Comparison of ENCODE assay signal across 17 cellular contexts in the genomic region with DNA sequence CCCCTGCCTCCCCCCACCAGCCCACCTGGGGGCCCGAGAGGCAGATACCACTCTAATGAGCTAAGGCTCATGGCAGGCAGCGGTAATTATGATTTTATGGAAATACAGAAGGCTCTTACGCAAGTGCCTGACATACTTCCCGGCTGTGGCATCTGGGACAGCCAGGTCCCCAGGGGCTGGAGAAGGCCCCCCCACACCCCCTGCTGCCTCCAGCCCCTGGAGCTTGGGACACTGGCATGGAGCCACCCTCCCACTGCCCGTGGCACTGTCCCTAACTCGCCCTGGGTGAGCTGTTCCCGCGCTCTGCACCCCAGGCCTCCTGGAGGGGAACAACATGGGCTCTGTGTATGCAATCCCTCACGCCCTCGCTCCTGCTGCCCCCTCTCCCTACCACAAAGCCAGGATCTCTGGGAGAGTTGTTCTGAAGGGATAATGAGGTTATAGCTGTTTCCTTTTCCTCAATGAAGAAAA. TPM values are rescaled to one million over a fixed set of nuclear protein-coding genes. Genes with fewer than 3 reads are reported as not detected.
DNase-seq lines count a peak whose midpoint lies in the region; ATAC-seq, FAIRE-seq and TF ChIP-seq lines count a peak whose summit lies in the region.
"Had no signal": no experiment of that assay in that cellular context is flagged by ENCODE, and none has a peak within 500 bp of the region (broad histone marks: within the 10 kb centered on the region; RNA-seq: fewer than 3 reads in every experiment).

No MANE protein-coding gene starts in this region.

- no peak overlapping the region; a peak in 1 of 20 replicates for H3K4me3 ChIP-seq in BLaER1 treated with 17β-estradiol and CSF1 and Interleukin-3, amounts not matched to agents 10 nM and 100 nM
- H3K4me3 ChIP-seq in Loucy (ENCODE audit: low read length, poor library complexity, severe bottlenecking) (no peak overlapping the region), coronary artery (peak overlapping the region; percentile 57), osteoblast (ENCODE audit: insufficient read depth, low read length) (no peak overlapping the region), mesendoderm (ENCODE audit: low read length) (no peak overlapping the region)

- no peak overlapping the region for H2BK5ac ChIP-seq in mesendoderm (ENCODE audit: low read length)

- no peaks in the 10 kb centered on the region for H3K9me3 Mint-ChIP-seq in activated CD4-positive, alpha-beta T cell treated with anti-CD3 and anti-CD28 coated beads for 36 hours (ENCODE audit: low read depth)
- H3K9me3 Mint-ChIP-seq: stimulated activated naive CD8-positive, alpha-beta T cell treated with anti-CD3 and anti-CD28 coated beads, Interleukin-15, amount 100 ng/mL, for 72 hours had no signal

- no peaks in the 10 kb centered on the region for H3K36me3 ChIP-seq in BLaER1 treated with 17β-estradiol and CSF1 and Interleukin-3, amounts not matched to agents 10 nM and 100 nM
- no peaks in the 10 kb centered on the region for H3K36me3 ChIP-seq in Loucy (ENCODE audit: insufficient read depth, low read length)
- H3K36me3 ChIP-seq in osteoblast (ENCODE audit: insufficient read depth, low read length), result no peaks in the 10 kb centered on the region
- no peaks in the 10 kb centered on the region for H3K36me3 ChIP-seq in mesendoderm (ENCODE audit: control insufficient read depth, insufficient read depth, low read length)
- H3K36me3 ChIP-seq: esophagus muscularis mucosa, heart right ventricle had no signal

- H4K8ac ChIP-seq in mesendoderm (ENCODE audit: low read depth, low read length), result no peak overlapping the region

- no peaks in the 10 kb centered on the region for H3K79me1 ChIP-seq in mesendoderm (ENCODE audit: low read length)

- no peaks in the 10 kb centered on the region for H3K36me3 Mint-ChIP-seq in activated CD4-positive, alpha-beta T cell treated with anti-CD3 and anti-CD28 coated beads for 36 hours (ENCODE audit: low read depth)

- H3K27me3 Mint-ChIP-seq in activated CD4-positive, alpha-beta T cell treated with anti-CD3 and anti-CD28 coated beads for 36 hours, result peaks cover 21% of the 10 kb centered on the region

- ATAC-seq in GM21515 (IDR thresholded peaks at IDR 0.05; ENCODE audit: unreplicated experiment), result no peak
- ATAC-seq in activated CD4-positive, alpha-beta T cell treated with anti-CD3 and anti-CD28 coated beads for 36 hours, result no peak

- H4K5ac ChIP-seq in mesendoderm (ENCODE audit: low read length), result no peak overlapping the region

- no peaks in the 10 kb centered on the region for H3F3A ChIP-seq in Loucy (ENCODE audit: low read depth)

- no CpG with 5 or more reads among the region's 10 CpGs for WGBS in mesendoderm (ENCODE audit: extremely low coverage, insufficient coverage, low lambda C conversion rate)

- H3K79me2 ChIP-seq in Loucy (ENCODE audit: insufficient read depth, low read length), result no peaks in the 10 kb centered on the region
- no peaks in the 10 kb centered on the region for H3K79me2 ChIP-seq in osteoblast (ENCODE audit: insufficient read depth, low read length)
- H3K79me2 ChIP-seq in mesendoderm (ENCODE audit: control insufficient read depth, insufficient read depth, low read length), result no peaks in the 10 kb centered on the region

- H3K27ac ChIP-seq in BLaER1 treated with 17β-estradiol and CSF1 and Interleukin-3, amounts not matched to agents 10 nM and 100 nM, result peak overlapping the region in 4 of 11 experiments; percentile 0 to 46 (median 26); a peak in 5 of 22 replicates
- peak overlapping the region; percentile 3 to 16 for H3K27ac ChIP-seq in coronary artery
- peak overlapping the region; percentile 28 for H3K27ac ChIP-seq in osteoblast (ENCODE audit: low read depth, low read length)
- no peak overlapping the region for H3K27ac ChIP-seq in mesendoderm (ENCODE audit: low read depth, low read length)
- H3K27ac ChIP-seq: esophagus muscularis mucosa, heart right ventricle had no signal

- no peaks in the 10 kb centered on the region for H3K9me3 ChIP-seq in BLaER1 treated with 17β-estradiol and CSF1 and Interleukin-3, amounts not matched to agents 10 nM and 100 nM (replicated peaks in 1 of 11)
- H3K9me3 ChIP-seq in Loucy (ENCODE audit: insufficient read depth, low read depth, low read length) (no peaks in the 10 kb centered on the region), osteoblast (ENCODE audit: low read depth, low read length) (no peaks in the 10 kb centered on the region)
- H3K9me3 ChIP-seq: esophagus muscularis mucosa, heart right ventricle had no signal

- peaks cover 0 to 4% (median 0%) of the 10 kb centered on the region in 11 experiments; a peak in 2 of 22 replicates for H4K20me1 ChIP-seq in BLaER1 treated with 17β-estradiol and CSF1 and Interleukin-3, amounts not matched to agents 10 nM and 100 nM
- H4K20me1 ChIP-seq in Loucy (ENCODE audit: insufficient read depth, low read length, poor library complexity, severe bottlenecking), result no peaks in the 10 kb centered on the region
- H4K20me1 ChIP-seq in osteoblast (ENCODE audit: insufficient read depth, low read length), result no peaks in the 10 kb centered on the region

- peaks cover 27 to 60% (median 57%) of the 10 kb centered on the region in 10 experiments for H3K4me1 ChIP-seq in BLaER1 treated with 17β-estradiol and CSF1 and Interleukin-3, amounts not matched to agents 10 nM and 100 nM
- H3K4me1 ChIP-seq in Loucy (ENCODE audit: insufficient read depth, low read length, poor library complexity, severe bottlenecking) (peaks cover 12% of the 10 kb centered on the region), osteoblast (ENCODE audit: insufficient read depth, low read length) (peaks cover 28% of the 10 kb centered on the region), mesendoderm (ENCODE audit: control insufficient read depth, low read depth, low read length) (peaks cover 4% of the 10 kb centered on the region)

- H2BK120ac ChIP-seq in mesendoderm (ENCODE audit: low read depth, low read length), result no peak overlapping the region

- H3K9me2 ChIP-seq in Loucy (replicated peaks; ENCODE audit: low read depth, low read length), result no peaks in the 10 kb centered on the region

- intact Hi-C loops in activated CD4-positive, alpha-beta T cell treated with anti-CD3 and anti-CD28 coated beads for 36 hours (cut with DNase I, micrococcal nuclease), result loop anchor here in 1 of 2 experiments (10.0 kb wide), 1 partner anchor 404 kb away; a partner anchor contains a TSS

- H2AFZ ChIP-seq in Loucy (ENCODE audit: low read length) (no peak overlapping the region), osteoblast (ENCODE audit: low read length) (peak overlapping the region; percentile 74)

- FAIRE-seq in D721Med (lab: Jason Lieb, UNC), result no peak

- H3K56ac ChIP-seq in mesendoderm (ENCODE audit: low read length), result no peak overlapping the region

- CTCF ChIA-PET in activated CD4-positive, alpha-beta T cell treated with anti-CD3 and anti-CD28 coated beads for 36 hours (lab: Charles Lee), result interaction anchor here (0.6 to 10.6 kb wide), 15 partner anchors 8 to 248 kb away, joined by 3 to 170 read pairs (median 5); a partner anchor contains a TSS

- DNase-seq in coronary artery (ENCODE audit: low spot score), result no peak
- DNase-seq in osteoblast (ENCODE audit: insufficient read length, low spot score, missing footprints), result peak; percentile 78
- DNase-seq in mesendoderm, result no peak
- no peak for DNase-seq in activated CD4-positive, alpha-beta T cell treated with anti-CD3 and anti-CD28 coated beads for 36 hours
- DNase-seq in D721Med (ENCODE audit: insufficient read length, low spot score), result no peak
- DNase-seq: activated naive CD4-positive, alpha-beta T cell; dermis blood vessel endothelial cell; heart right ventricle; NCI-H774; RPMI8226; stimulated activated naive CD8-positive, alpha-beta T cell treated with anti-CD3 and anti-CD28 coated beads, Interleukin-15, amount 100 ng/mL, for 72 hours; T-helper 1 cell had no signal

- TF ChIP-seq CTCF in Loucy (conservative IDR thresholded peaks at IDR 0.05; ENCODE audit: low read length) (no peak), coronary artery (IDR thresholded peaks at IDR 0.05) (no peak), osteoblast (IDR thresholded peaks at IDR 0.05; ENCODE audit: extremely low read depth, low read depth, low read length) (no peak), D721Med (IDR thresholded peaks at IDR 0.05; ENCODE audit: insufficient read depth, missing control alignments) (no peak)

- no peak overlapping the region for H3K27ac Mint-ChIP-seq in activated CD4-positive, alpha-beta T cell treated with anti-CD3 and anti-CD28 coated beads for 36 hours

- H2AK5ac ChIP-seq in mesendoderm (ENCODE audit: low read length), result no peak overlapping the region

- no peak overlapping the region for H3K23ac ChIP-seq in mesendoderm (ENCODE audit: low read length)

- H3K18ac ChIP-seq in mesendoderm (ENCODE audit: low read length), result no peak overlapping the region

- POLR2A ChIA-PET in activated CD4-positive, alpha-beta T cell treated with anti-CD3 and anti-CD28 coated beads for 36 hours (lab: Charles Lee), result no interaction called here

- H3K27me3 ChIP-seq in BLaER1 treated with 17β-estradiol and CSF1 and Interleukin-3, amounts not matched to agents 10 nM and 100 nM, result peaks cover 13 to 22% (median 19%) of the 10 kb centered on the region in 11 experiments
- H3K27me3 ChIP-seq in Loucy (ENCODE audit: insufficient read depth, low read length, poor library complexity, severe bottlenecking) (no peaks in the 10 kb centered on the region), osteoblast (ENCODE audit: insufficient read depth, low read length) (peaks cover 3% of the 10 kb centered on the region), mesendoderm (ENCODE audit: insufficient read depth, low read length, poor library complexity) (peaks cover 1% of the 10 kb centered on the region)

- peak overlapping the region; percentile 78 to 92 (median 88) for H3K4me2 ChIP-seq in BLaER1 treated with 17β-estradiol and CSF1 and Interleukin-3, amounts not matched to agents 10 nM and 100 nM
- peak overlapping the region; percentile 74 for H3K4me2 ChIP-seq in Loucy (ENCODE audit: low read depth, low read length, poor library complexity, severe bottlenecking)
- H3K4me2 ChIP-seq in osteoblast (ENCODE audit: insufficient read depth, low read length), result peak overlapping the region; percentile 79
- H3K4me2 ChIP-seq in mesendoderm (ENCODE audit: low read length), result no peak overlapping the region

- H3K4ac ChIP-seq in mesendoderm (ENCODE audit: low read depth, low read length), result no peak overlapping the region

- peak overlapping the region in 7 of 11 experiments; percentile 4 to 65 (median 40); a peak in 11 of 22 replicates for H3K9ac ChIP-seq in BLaER1 treated with 17β-estradiol and CSF1 and Interleukin-3, amounts not matched to agents 10 nM and 100 nM
- H3K9ac ChIP-seq in Loucy (ENCODE audit: low read depth, low read length, poor library complexity, severe bottlenecking) (no peak overlapping the region), mesendoderm (ENCODE audit: low read length) (no peak overlapping the region)

- peaks cover 19% of the 10 kb centered on the region for H3K4me1 Mint-ChIP-seq in activated CD4-positive, alpha-beta T cell treated with anti-CD3 and anti-CD28 coated beads for 36 hours

- H3K4me3 Mint-ChIP-seq in activated CD4-positive, alpha-beta T cell treated with anti-CD3 and anti-CD28 coated beads for 36 hours, result no peak overlapping the region

- H2BK15ac ChIP-seq in mesendoderm (replicated peaks; ENCODE audit: low read depth), result no peak overlapping the region

RNA-seq across cellular contexts. Expression of a gene that starts 5.4 kb away (rescaled TPM):
- total RNA-seq in osteoblast, result under 0.01 TPM in 1 of 2 replicates, not detected in the other
- 0.70 TPM for polyA plus RNA-seq in mesendoderm (2013, experiment 1 of 2)
- 0.70 TPM for polyA plus RNA-seq in mesendoderm (2013, experiment 2 of 2)
- total RNA-seq in activated CD4-positive, alpha-beta T cell treated with anti-CD3 and anti-CD28 coated beads for 36 hours, result not detected
- total RNA-seq: mononuclear cell had no signal

RNA-seq across cellular contexts. Expression of a gene that starts 31.0 kb away (rescaled TPM):
- 1,279 and 1,302 TPM in 2 replicates for total RNA-seq in osteoblast
- 2,776 TPM for polyA plus RNA-seq in mesendoderm (2013, experiment 1 of 2)
- polyA plus RNA-seq in mesendoderm (2013, experiment 2 of 2), result 2,856 TPM
- total RNA-seq in activated CD4-positive, alpha-beta T cell treated with anti-CD3 and anti-CD28 coated beads for 36 hours, result 1,000 to 10,000 TPM; 2,801 to 2,985 TPM

RNA-seq across cellular contexts. Expression of a gene that starts 33.7 kb away (rescaled TPM):
- 5.8 and 7.4 TPM in 2 replicates for total RNA-seq in osteoblast
- polyA plus RNA-seq in mesendoderm (2013, experiment 1 of 2), result 4.3 TPM
- polyA plus RNA-seq in mesendoderm (2013, experiment 2 of 2), result 4.5 TPM
- total RNA-seq in activated CD4-positive, alpha-beta T cell treated with anti-CD3 and anti-CD28 coated beads for 36 hours, result 10 to 100 TPM; 11.8 to 12.3 TPM

Comparison
In these comparisons a context has a peak if more than half of its experiments do, and no peak if none do; other contexts are left out.
1. H3K9ac ChIP-seq: peak in BLaER1 treated with 17β-estradiol and CSF1 and Interleukin-3, amounts not matched to agents 10 nM and 100 nM (7 of 11); none in Loucy (single experiment) and mesendoderm (single experiment).